18 cellular contexts compared by ENCODE assay signal in genomic region chr17:74752415-74752814, GRCh38. TPM values are rescaled to one million over a fixed set of nuclear protein-coding genes. Genes with fewer than 3 reads are reported as not detected.
DNase-seq lines count a peak whose midpoint lies in the region; ATAC-seq and TF ChIP-seq lines count a peak whose summit lies in the region.
"Had no signal": no experiment of that assay in that cellular context is flagged by ENCODE, and none has a peak within 500 bp of the region (broad histone marks: within the 10 kb centered on the region; RNA-seq: fewer than 3 reads in every experiment).

No MANE protein-coding gene starts in this region.

- CTCF ChIA-PET in activated CD4-positive, alpha-beta T cell treated with anti-CD3 and anti-CD28 coated beads, Interleukin-2, amount 10 ng/mL, durations not matched to agents 7 days and 5 days (lab: Charles Lee): interaction anchor here (2.0 to 3.8 kb wide), 2 partner anchors 12 to 94 kb away, joined by 5 to 17 read pairs; no protein-coding TSS in a partner anchor
- CTCF ChIA-PET in activated B cell treated with CpG ODN at 0.5 μM for 24 hours (lab: Charles Lee): interaction anchor here (1.1 kb wide), 1 partner anchor 29 kb away, joined by 3 read pairs; no protein-coding TSS in a partner anchor

- H3K4me1 Mint-ChIP-seq in activated CD4-positive, alpha-beta T cell treated with anti-CD3 and anti-CD28 coated beads, Interleukin-2, amount 10 ng/mL, durations not matched to agents 7 days and 5 days: peaks cover 64% of the 10 kb centered on the region
- H3K4me1 Mint-ChIP-seq in activated B cell treated with CpG ODN at 0.5 μM for 24 hours: peaks cover 75% of the 10 kb centered on the region
- H3K4me1 Mint-ChIP-seq in stimulated activated naive B cell treated with anti-CD40 and anti-IgM and Interleukin-4, amounts not matched to agents 10 μg/mL and 1 μg/mL and 100 μg/mL, for 72 hours: peaks cover 40 to 74% of the 10 kb centered on the region in 2 donors

- peak overlapping the region; percentile 77 for H3K27ac Mint-ChIP-seq in activated CD4-positive, alpha-beta T cell treated with anti-CD3 and anti-CD28 coated beads, Interleukin-2, amount 10 ng/mL, durations not matched to agents 7 days and 5 days
- peak overlapping the region; percentile 14 for H3K27ac Mint-ChIP-seq in activated B cell treated with CpG ODN at 0.5 μM for 24 hours
- H3K27ac Mint-ChIP-seq in stimulated activated naive B cell treated with anti-CD40 and anti-IgM and Interleukin-4, amounts not matched to agents 10 μg/mL and 1 μg/mL and 100 μg/mL, for 72 hours: peak overlapping the region; percentile 70

- DNase-seq in activated CD4-positive, alpha-beta T cell treated with anti-CD3 and anti-CD28 coated beads, Interleukin-2, amount 10 ng/mL, durations not matched to agents 7 days and 5 days: no peak
- no peak for DNase-seq in activated CD4-positive, alpha-beta T cell treated with anti-CD3 and anti-CD28 coated beads for 48 hours
- no peak for DNase-seq in activated B cell treated with CpG ODN at 0.5 μM for 24 hours
- DNase-seq in esophagus squamous epithelium (lab: John Stamatoyannopoulos, UW): no peak
- no peak for DNase-seq in stimulated activated naive B cell treated with anti-CD40 and anti-IgM and Interleukin-4, amounts not matched to agents 10 μg/mL and 1 μg/mL and 100 μg/mL, for 72 hours
- DNase-seq in DMS79 treated with DMSO at 0.1 percent for 48 hours (lab: John Stamatoyannopoulos, UW): no peak
- DNase-seq in glomerular visceral epithelial cell (ENCODE audit: extremely low spot score): no peak
- DNase-seq: GOT3, mucosa of descending colon, NCI-H1105, NCI-H526, SHP77 had no signal

- intact Hi-C loops in activated B cell treated with CpG ODN at 0.5 μM for 24 hours (cut with micrococcal nuclease): no loop called here
- intact Hi-C loops in esophagus squamous epithelium (cut with DNase I): no loop called here

- peaks cover 0 to 22% (median 0%) of the 10 kb centered on the region in 3 donors for H3K36me3 ChIP-seq in esophagus squamous epithelium

- H3K9me3 ChIP-seq in esophagus squamous epithelium: no peaks in the 10 kb centered on the region
- H3K9me3 ChIP-seq: A549, mucosa of descending colon had no signal

- TF ChIP-seq CTCF in activated B cell treated with CpG ODN at 0.5 μM for 24 hours (IDR thresholded peaks at IDR 0.05) (no peak), esophagus squamous epithelium (IDR thresholded peaks at IDR 0.05) (no peak)

- ATAC-seq in activated B cell treated with CpG ODN at 0.5 μM for 24 hours (ENCODE audit: low read depth): no peak
- ATAC-seq in stimulated activated naive B cell treated with anti-CD40 and anti-IgM and Interleukin-4, amounts not matched to agents 10 μg/mL and 1 μg/mL and 100 μg/mL, for 72 hours (replicated peaks): no peak
- no peak for ATAC-seq in HG03432 (IDR thresholded peaks at IDR 0.05; ENCODE audit: unreplicated experiment)
- ATAC-seq: A549, GM12878, mucosa of descending colon, right cardiac atrium had no signal

- peak overlapping the region; percentile 92 for H3K4me3 Mint-ChIP-seq in activated CD4-positive, alpha-beta T cell treated with anti-CD3 and anti-CD28 coated beads, Interleukin-2, amount 10 ng/mL, durations not matched to agents 7 days and 5 days
- no peak overlapping the region for H3K4me3 Mint-ChIP-seq in activated B cell treated with CpG ODN at 0.5 μM for 24 hours
- H3K4me3 Mint-ChIP-seq in stimulated activated naive B cell treated with anti-CD40 and anti-IgM and Interleukin-4, amounts not matched to agents 10 μg/mL and 1 μg/mL and 100 μg/mL, for 72 hours: no peak overlapping the region

- peaks cover 54% of the 10 kb centered on the region for H3K36me3 Mint-ChIP-seq in activated CD4-positive, alpha-beta T cell treated with anti-CD3 and anti-CD28 coated beads, Interleukin-2, amount 10 ng/mL, durations not matched to agents 7 days and 5 days (ENCODE audit: low read depth)
- peaks cover 12% of the 10 kb centered on the region for H3K36me3 Mint-ChIP-seq in activated B cell treated with CpG ODN at 0.5 μM for 24 hours (ENCODE audit: low read depth)
- H3K36me3 Mint-ChIP-seq in stimulated activated naive B cell treated with anti-CD40 and anti-IgM and Interleukin-4, amounts not matched to agents 10 μg/mL and 1 μg/mL and 100 μg/mL, for 72 hours: peaks cover 10 to 19% of the 10 kb centered on the region in 2 donors

- H3K27me3 ChIP-seq in esophagus squamous epithelium: no peaks in the 10 kb centered on the region

- POLR2A ChIA-PET in activated CD4-positive, alpha-beta T cell treated with anti-CD3 and anti-CD28 coated beads, Interleukin-2, amount 10 ng/mL, durations not matched to agents 7 days and 5 days (lab: Charles Lee): no interaction called here
- POLR2A ChIA-PET in activated B cell treated with CpG ODN at 0.5 μM for 24 hours (lab: Charles Lee): no interaction called here

- peaks cover 49 to 95% (median 63%) of the 10 kb centered on the region in 3 donors for H3K4me1 ChIP-seq in esophagus squamous epithelium

- H3K27me3 Mint-ChIP-seq in activated CD4-positive, alpha-beta T cell treated with anti-CD3 and anti-CD28 coated beads, Interleukin-2, amount 10 ng/mL, durations not matched to agents 7 days and 5 days: no peaks in the 10 kb centered on the region
- no peaks in the 10 kb centered on the region for H3K27me3 Mint-ChIP-seq in activated B cell treated with CpG ODN at 0.5 μM for 24 hours
- H3K27me3 Mint-ChIP-seq in stimulated activated naive B cell treated with anti-CD40 and anti-IgM and Interleukin-4, amounts not matched to agents 10 μg/mL and 1 μg/mL and 100 μg/mL, for 72 hours: no peaks in the 10 kb centered on the region

- H3K9me3 Mint-ChIP-seq in activated CD4-positive, alpha-beta T cell treated with anti-CD3 and anti-CD28 coated beads, Interleukin-2, amount 10 ng/mL, durations not matched to agents 7 days and 5 days: no peaks in the 10 kb centered on the region
- H3K9me3 Mint-ChIP-seq in activated B cell treated with CpG ODN at 0.5 μM for 24 hours: no peaks in the 10 kb centered on the region
- no peaks in the 10 kb centered on the region for H3K9me3 Mint-ChIP-seq in stimulated activated naive B cell treated with anti-CD40 and anti-IgM and Interleukin-4, amounts not matched to agents 10 μg/mL and 1 μg/mL and 100 μg/mL, for 72 hours

- peak overlapping the region; percentile 12 to 96 (median 94) for H3K27ac ChIP-seq in esophagus squamous epithelium
- H3K27ac ChIP-seq: coronary artery had no signal

- no peak for TF ChIP-seq POLR2A in esophagus squamous epithelium (IDR thresholded peaks at IDR 0.05)

- peak overlapping the region in 2 of 4 donors; percentile 95 to 99 for H3K4me3 ChIP-seq in esophagus squamous epithelium
- H3K4me3 ChIP-seq: A549, coronary artery, GM12878, mucosa of descending colon had no signal

- 86 to 87% methylated on average over 9 of the region's 9 CpGs for WGBS in esophagus squamous epithelium, 2 donors

RNA-seq across cellular contexts. Expression of gene NHERF1, which starts 4.0 kb away (rescaled TPM):
- total RNA-seq in activated CD4-positive, alpha-beta T cell treated with anti-CD3 and anti-CD28 coated beads, Interleukin-2, amount 10 ng/mL, durations not matched to agents 7 days and 5 days: 100 to 1,000 TPM; 254 to 281 TPM
- total RNA-seq in activated B cell treated with CpG ODN at 0.5 μM for 24 hours (33.3 and 34.5 TPM in 2 replicates), esophagus squamous epithelium (100 to 1,000 TPM; 214 to 483 (median 313) TPM)

RNA-seq across cellular contexts. Expression of gene RAB37, which starts 15.4 kb away (rescaled TPM):
- 10 to 100 TPM; 28.2 to 30.4 TPM for total RNA-seq in activated CD4-positive, alpha-beta T cell treated with anti-CD3 and anti-CD28 coated beads, Interleukin-2, amount 10 ng/mL, durations not matched to agents 7 days and 5 days
- total RNA-seq in activated B cell treated with CpG ODN at 0.5 μM for 24 hours: 11.0 and 11.1 TPM in 2 replicates
- total RNA-seq in esophagus squamous epithelium: 1 to 10 TPM in 2 of 4 donors, under 1 TPM in 1, not detected in 1; 0.44 to 3.2 (median 1.6) TPM

RNA-seq across cellular contexts. Expression of gene NAT9, which starts 23.7 kb away (rescaled TPM):
- total RNA-seq in activated CD4-positive, alpha-beta T cell treated with anti-CD3 and anti-CD28 coated beads, Interleukin-2, amount 10 ng/mL, durations not matched to agents 7 days and 5 days: 10 to 100 TPM; 28.6 to 34.4 TPM
- total RNA-seq in activated B cell treated with CpG ODN at 0.5 μM for 24 hours (59.4 and 79.7 TPM in 2 replicates), esophagus squamous epithelium (10 to 100 TPM; 17.3 to 29.8 (median 24.5) TPM)

RNA-seq across cellular contexts. Expression of gene CD300LF, which starts 39.7 kb away (rescaled TPM):
- not detected for total RNA-seq in activated CD4-positive, alpha-beta T cell treated with anti-CD3 and anti-CD28 coated beads, Interleukin-2, amount 10 ng/mL, durations not matched to agents 7 days and 5 days
- total RNA-seq in activated B cell treated with CpG ODN at 0.5 μM for 24 hours (0.12 and 0.33 TPM in 2 replicates), esophagus squamous epithelium (1 to 10 TPM in 2 of 4 donors, under 1 TPM in 2; 0.48 to 1.3 (median 0.89) TPM)
- total RNA-seq: GM12878, HT-29 had no signal

Comparison
In these comparisons a context has a peak if more than half of its experiments do, and no peak if none do; other contexts are left out.
1. H3K27ac Mint-ChIP-seq: peak in every context shown above with its lines; median percentile 77 in activated CD4-positive, alpha-beta T cell treated with anti-CD3 and anti-CD28 coated beads, Interleukin-2, amount 10 ng/mL, durations not matched to agents 7 days and 5 days; 70 in stimulated activated naive B cell treated with anti-CD40 and anti-IgM and Interleukin-4, amounts not matched to agents 10 μg/mL and 1 μg/mL and 100 μg/mL, for 72 hours; 14 in activated B cell treated with CpG ODN at 0.5 μM for 24 hours.